In the genomic region with DNA sequence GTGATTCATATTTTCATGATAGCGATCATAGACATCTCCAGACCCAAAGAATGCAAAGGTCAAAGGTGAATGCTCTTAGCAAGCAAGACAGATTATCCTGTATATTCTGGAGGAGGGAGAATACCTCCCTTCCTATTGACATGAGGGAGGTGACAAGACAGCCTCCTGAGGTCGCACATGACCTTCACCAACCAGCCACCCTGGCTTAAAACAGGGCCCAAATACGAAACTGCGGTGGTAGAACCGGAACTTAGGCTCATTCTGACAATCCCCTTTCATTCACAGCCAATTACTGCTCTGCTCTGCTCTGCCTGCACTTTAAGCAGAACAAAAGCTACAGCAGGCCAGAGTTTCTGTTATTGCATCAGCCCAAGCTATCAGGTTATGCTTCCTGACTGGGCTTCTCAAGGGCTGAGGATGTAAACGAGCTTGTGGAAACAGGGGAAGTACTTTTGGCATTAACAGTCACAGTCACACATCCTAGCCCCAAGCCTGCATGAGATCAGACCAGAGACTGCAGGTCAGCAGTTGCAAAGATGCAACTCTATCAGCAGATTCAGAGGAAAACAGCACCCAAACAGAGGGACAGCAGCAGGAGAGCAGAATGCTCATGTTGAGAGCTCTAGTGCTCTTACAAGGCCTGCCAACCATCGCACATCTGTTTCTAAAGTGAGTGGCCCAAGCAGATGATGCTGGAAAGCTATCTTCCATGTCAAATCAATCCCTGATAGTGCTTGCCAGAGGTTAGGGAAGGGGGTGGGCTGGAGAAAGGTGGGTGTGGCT, we compare ENCODE assay signal across 9 cellular contexts. TPM values are rescaled to one million over a fixed set of nuclear protein-coding genes. Genes with fewer than 3 reads are reported as not detected.
A peak's percentile ranks its signal among the peaks of the same experiment; 100 is the strongest.
DNase-seq lines count a peak whose midpoint lies in the region; ATAC-seq and TF ChIP-seq lines count a peak whose summit lies in the region.
"Had no signal": no experiment of that assay in that cellular context is flagged by ENCODE, and none has a peak within 500 bp of the region (broad histone marks: within the 10 kb centered on the region; RNA-seq: fewer than 3 reads in every experiment).

No MANE protein-coding gene starts in this region.

- H3K4me2 ChIP-seq in BLaER1 (peak overlapping the region; percentile 19; the same call in 1 of the 2 replicates), Loucy (ENCODE audit: low read depth, low read length, poor library complexity, severe bottlenecking) (peak overlapping the region; percentile 43)

- peaks cover 21% of the 10 kb centered on the region; the same call in 1 of the 2 replicates for H3K36me3 ChIP-seq in BLaER1
- H3K36me3 ChIP-seq in Loucy (ENCODE audit: insufficient read depth, low read length), result peaks cover 7% of the 10 kb centered on the region; the same call in 1 of the 2 replicates
- no peaks in the 10 kb centered on the region for H3K36me3 ChIP-seq in breast epithelium

- no peaks in the 10 kb centered on the region for H3K79me2 ChIP-seq in Loucy (ENCODE audit: insufficient read depth, low read length)

- H3K27ac Mint-ChIP-seq in activated naive CD4-positive, alpha-beta T cell treated with anti-CD3 and anti-CD28 coated beads, Interleukin-2, amount 10 ng/mL, durations not matched to agents 7 days and 5 days, result peak overlapping the region; percentile 87
- H3K27ac Mint-ChIP-seq in mesothelial cell of epicardium, result peak overlapping the region; percentile 32

- no peaks in the 10 kb centered on the region for H3K9me3 ChIP-seq in BLaER1
- H3K9me3 ChIP-seq in Loucy (ENCODE audit: insufficient read depth, low read depth, low read length), result no peaks in the 10 kb centered on the region
- H3K9me3 ChIP-seq in breast epithelium, result no peaks in the 10 kb centered on the region

- 0 out of 2 replicates have a peak overlapping the region, but pooled peaks have one; percentile 31 for H3K27ac ChIP-seq in BLaER1
- no peak overlapping the region for H3K27ac ChIP-seq in breast epithelium

- intact Hi-C loops in breast epithelium (cut with DNase I; ENCODE audit: low total_unique reads), result no loop called here

- no peaks in the 10 kb centered on the region for H3K9me2 ChIP-seq in Loucy (replicated peaks; ENCODE audit: low read depth, low read length)

- DNase-seq in activated naive CD4-positive, alpha-beta T cell treated with anti-CD3 and anti-CD28 coated beads, Interleukin-2, amount 10 ng/mL, durations not matched to agents 7 days and 5 days, result no peak
- no peak for DNase-seq in mesothelial cell of epicardium (ENCODE audit: low spot score in 2 of 2, unreplicated experiment in 2 of 2)
- DNase-seq in breast epithelium (ENCODE audit: low spot score in 2 of 2), result no peak
- no peak for DNase-seq in NCI-H446 (lab: John Stamatoyannopoulos, UW)

- H3K36me3 Mint-ChIP-seq in activated naive CD4-positive, alpha-beta T cell treated with anti-CD3 and anti-CD28 coated beads, Interleukin-2, amount 10 ng/mL, durations not matched to agents 7 days and 5 days, result peaks cover 33% of the 10 kb centered on the region
- peaks cover 3% of the 10 kb centered on the region for H3K36me3 Mint-ChIP-seq in mesothelial cell of epicardium

- H4K20me1 ChIP-seq in BLaER1, result no peaks in the 10 kb centered on the region
- no peaks in the 10 kb centered on the region for H4K20me1 ChIP-seq in Loucy (ENCODE audit: insufficient read depth, low read length, poor library complexity, severe bottlenecking)

- no peak overlapping the region for H3K4me3 Mint-ChIP-seq in activated naive CD4-positive, alpha-beta T cell treated with anti-CD3 and anti-CD28 coated beads, Interleukin-2, amount 10 ng/mL, durations not matched to agents 7 days and 5 days
- H3K4me3 Mint-ChIP-seq in mesothelial cell of epicardium, result no peak overlapping the region

- TF ChIP-seq CTCF in Loucy (conservative IDR thresholded peaks at IDR 0.05; ENCODE audit: low read length) (no peak), mesothelial cell of epicardium (IDR thresholded peaks at IDR 0.05; ENCODE audit: unreplicated experiment) (no peak), breast epithelium (IDR thresholded peaks at IDR 0.05) (no peak)

- H3K4me1 ChIP-seq in BLaER1, result peaks cover 10% of the 10 kb centered on the region
- peaks cover 22% of the 10 kb centered on the region for H3K4me1 ChIP-seq in Loucy (ENCODE audit: insufficient read depth, low read length, poor library complexity, severe bottlenecking)
- H3K4me1 ChIP-seq in breast epithelium, result no peaks in the 10 kb centered on the region

- no peaks in the 10 kb centered on the region for H3K27me3 ChIP-seq in BLaER1
- H3K27me3 ChIP-seq in Loucy (ENCODE audit: insufficient read depth, low read length, poor library complexity, severe bottlenecking), result no peaks in the 10 kb centered on the region
- H3K27me3 ChIP-seq in breast epithelium, result peaks cover 0 to 26% of the 10 kb centered on the region in 2 donors

- H3K27me3 Mint-ChIP-seq in activated naive CD4-positive, alpha-beta T cell treated with anti-CD3 and anti-CD28 coated beads, Interleukin-2, amount 10 ng/mL, durations not matched to agents 7 days and 5 days, result no peaks in the 10 kb centered on the region
- H3K27me3 Mint-ChIP-seq in mesothelial cell of epicardium (ENCODE audit: low read depth), result no peaks in the 10 kb centered on the region

- H3K4me3 ChIP-seq in BLaER1 (no peak overlapping the region), Loucy (ENCODE audit: low read length, poor library complexity, severe bottlenecking) (peak overlapping the region; percentile 26), breast epithelium (no peak overlapping the region)

- no peaks in the 10 kb centered on the region for H3K9me3 Mint-ChIP-seq in activated naive CD4-positive, alpha-beta T cell treated with anti-CD3 and anti-CD28 coated beads, Interleukin-2, amount 10 ng/mL, durations not matched to agents 7 days and 5 days
- peaks cover 16% of the 10 kb centered on the region for H3K9me3 Mint-ChIP-seq in mesothelial cell of epicardium

- ATAC-seq in GM19328 (IDR thresholded peaks at IDR 0.05; ENCODE audit: unreplicated experiment), result peak; percentile 57
- ATAC-seq in GM18511 (IDR thresholded peaks at IDR 0.05; ENCODE audit: unreplicated experiment), result no peak
- ATAC-seq: HCT116 had no signal

- peaks cover 23% of the 10 kb centered on the region for H3K4me1 Mint-ChIP-seq in activated naive CD4-positive, alpha-beta T cell treated with anti-CD3 and anti-CD28 coated beads, Interleukin-2, amount 10 ng/mL, durations not matched to agents 7 days and 5 days
- H3K4me1 Mint-ChIP-seq in mesothelial cell of epicardium, result peaks cover 6% of the 10 kb centered on the region

- no peak for TF ChIP-seq POLR2A in breast epithelium (IDR thresholded peaks at IDR 0.05)

- H3K9ac ChIP-seq in BLaER1 (no peak overlapping the region), Loucy (ENCODE audit: low read depth, low read length, poor library complexity, severe bottlenecking) (peak overlapping the region; percentile 65)

- H2AFZ ChIP-seq in Loucy (ENCODE audit: low read length), result no peak overlapping the region

- CTCF ChIA-PET in activated naive CD4-positive, alpha-beta T cell treated with anti-CD3 and anti-CD28 coated beads, Interleukin-2, amount 10 ng/mL, durations not matched to agents 7 days and 5 days (lab: Charles Lee), result interaction anchor here (0.8 to 1.1 kb wide), 2 partner anchors 31 to 194 kb away, joined by 4 read pairs; no protein-coding TSS in a partner anchor

- no peaks in the 10 kb centered on the region for H3F3A ChIP-seq in Loucy (ENCODE audit: low read depth)

RNA-seq across cellular contexts. Expression of gene MAP3K15, which starts 51.2 kb away (rescaled TPM):
- 1.3 to 1.6 TPM (median 1.4 TPM) in 3 replicates for total RNA-seq in mesothelial cell of epicardium
- not detected for total RNA-seq in breast epithelium
